In genomic region chr4:185144601-185145240, GRCh38 we compare ENCODE assay signal across 11 cellular contexts. TPM values are rescaled to one million over a fixed set of nuclear protein-coding genes. Genes with fewer than 3 reads are reported as not detected.
DNase-seq lines count a peak whose midpoint lies in the region; ATAC-seq and TF ChIP-seq lines count a peak whose summit lies in the region.
"Had no signal": no experiment of that assay in that cellular context is flagged by ENCODE, and none has a peak within 500 bp of the region (broad histone marks: within the 10 kb centered on the region; RNA-seq: fewer than 3 reads in every experiment).

No MANE protein-coding gene starts in this region.

- no peak overlapping the region for H3K4me3 ChIP-seq in Caco-2 (ENCODE audit: low read depth, low read length)
- no peak overlapping the region for H3K4me3 ChIP-seq in hepatocyte
- H3K4me3 ChIP-seq in retinal pigment epithelial cell (ENCODE audit: low read length), result peak overlapping the region; percentile 74
- H3K4me3 ChIP-seq in mucosa of descending colon, result no peak overlapping the region

- H3K27me3 Mint-ChIP-seq in Caco-2 (ENCODE audit: insufficient read depth, unreplicated experiment) (no peaks in the 10 kb centered on the region), T-helper 17 cell (peaks cover 13% of the 10 kb centered on the region)

- no peak overlapping the region for H3K27ac ChIP-seq in hepatocyte

- TF ChIP-seq CTCF in Caco-2 (IDR thresholded peaks at IDR 0.05; ENCODE audit: insufficient read depth in 1 of 2, low read depth in 1 of 2, low read length in 1 of 2, severe bottlenecking in 1 of 2, unreplicated experiment in 1 of 2), result no peak
- TF ChIP-seq CTCF in hepatocyte (IDR thresholded peaks at IDR 0.05; ENCODE audit: poor library complexity), result no peak
- no peak for TF ChIP-seq CTCF in retinal pigment epithelial cell (conservative IDR thresholded peaks at IDR 0.05; ENCODE audit: low read depth, low read length)
- TF ChIP-seq CTCF in mucosa of descending colon (IDR thresholded peaks at IDR 0.05), result no peak

- BruUV-seq in Caco-2 (replicated peaks; lab: Mats Ljungman, UMichigan), result no TSS peak

- H3K9me3 Mint-ChIP-seq in Caco-2 (ENCODE audit: unreplicated experiment), result no peaks in the 10 kb centered on the region

- peaks cover 26% of the 10 kb centered on the region for H3K36me3 Mint-ChIP-seq in Caco-2 (ENCODE audit: insufficient read depth, unreplicated experiment)
- H3K36me3 Mint-ChIP-seq in T-helper 17 cell (ENCODE audit: low read depth), result no peaks in the 10 kb centered on the region

- peak overlapping the region; percentile 51 for H3K4me2 ChIP-seq in hepatocyte

- H3K9me3 ChIP-seq in Caco-2 (no peaks in the 10 kb centered on the region), T-helper 17 cell (ENCODE audit: control insufficient read depth, low read length, poor library complexity, severe bottlenecking) (no peaks in the 10 kb centered on the region), hepatocyte (ENCODE audit: low read depth) (no peaks in the 10 kb centered on the region), mucosa of descending colon (no peaks in the 10 kb centered on the region)

- CTCF ChIA-PET in Caco-2 (lab: Charles Lee), result no interaction called here

- no peaks in the 10 kb centered on the region for H4K20me1 ChIP-seq in hepatocyte (ENCODE audit: insufficient read depth, poor library complexity, severe bottlenecking)

- ATAC-seq in T-helper 17 cell, result no peak
- ATAC-seq in mucosa of descending colon, result no peak
- ATAC-seq in HG03175 (IDR thresholded peaks at IDR 0.05; ENCODE audit: unreplicated experiment), result no peak

- POLR2A ChIA-PET in Caco-2 (lab: Charles Lee), result no interaction called here

- H3K4me1 Mint-ChIP-seq in Caco-2 (ENCODE audit: low read depth, unreplicated experiment), result no peaks in the 10 kb centered on the region
- peaks cover 12% of the 10 kb centered on the region for H3K4me1 Mint-ChIP-seq in T-helper 17 cell

- H3K27ac Mint-ChIP-seq in Caco-2 (ENCODE audit: unreplicated experiment) (no peak overlapping the region), T-helper 17 cell (no peak overlapping the region)

- intact Hi-C loops in Caco-2 (cut with micrococcal nuclease; ENCODE audit: unreplicated experiment), result loop anchor here (10.0 kb wide), 1 partner anchor 250 kb away; the partner anchor contains the start of genes ANKRD37 and LRP2BP
- intact Hi-C loops in mucosa of descending colon (cut with DNase I, micrococcal nuclease), result no loop called here

- DNase-seq in Caco-2, result no peak
- DNase-seq in T-helper 17 cell, result no peak
- no peak for DNase-seq in hepatocyte (ENCODE audit: low spot score)
- DNase-seq in retinal pigment epithelial cell (ENCODE audit: low read depth), result no peak
- DNase-seq in mucosa of descending colon, result no peak
- DNase-seq in HuH-7 (ENCODE audit: low spot score), result no peak
- no peak for DNase-seq in NOMO-1 treated with dmso at 0.1 percent for 144 hours (lab: John Stamatoyannopoulos, UW; ENCODE audit: unreplicated experiment)
- DNase-seq: activated CD8-positive, alpha-beta memory T cell treated with anti-CD3 and anti-CD28 coated beads, Interleukin-2, amount 50 U/mL, for 48 hours; DMS153; NCI-H146 had no signal

- peaks cover 7% of the 10 kb centered on the region for H3K79me2 ChIP-seq in hepatocyte

- WGBS in hepatocyte (ENCODE audit: low lambda C conversion rate, missing lambda C conversion rate), result 94% methylated on average over 16 of the region's 16 CpGs

- H3K4me3 Mint-ChIP-seq in Caco-2 (ENCODE audit: unreplicated experiment) (peak overlapping the region; percentile 88), T-helper 17 cell (peak overlapping the region; percentile 90)

- H3K9me2 ChIP-seq in hepatocyte (replicated peaks; ENCODE audit: insufficient read depth), result no peaks in the 10 kb centered on the region

- H3K4me1 ChIP-seq in Caco-2 (peaks cover 8% of the 10 kb centered on the region; the same call in 1 of the 2 replicates), hepatocyte (ENCODE audit: insufficient read depth) (no peaks in the 10 kb centered on the region), mucosa of descending colon (ENCODE audit: low read depth) (peaks cover 6% of the 10 kb centered on the region)

- peaks cover 2% of the 10 kb centered on the region for H3K36me3 ChIP-seq in Caco-2 (ENCODE audit: control insufficient read depth, insufficient read depth, low read length)
- H3K36me3 ChIP-seq in hepatocyte (replicated peaks; ENCODE audit: insufficient read depth, low read depth), result no peaks in the 10 kb centered on the region
- H3K36me3 ChIP-seq in mucosa of descending colon (ENCODE audit: low read depth), result no peaks in the 10 kb centered on the region

- no peaks in the 10 kb centered on the region for H3K27me3 ChIP-seq in Caco-2 (replicated peaks; ENCODE audit: control insufficient read depth, insufficient read depth, low read length)
- H3K27me3 ChIP-seq in hepatocyte, result no peaks in the 10 kb centered on the region

- no peak overlapping the region for H2AFZ ChIP-seq in hepatocyte

RNA-seq across cellular contexts. Expression of gene SLC25A4, which starts 1.7 kb away (rescaled TPM):
- total RNA-seq in Caco-2 (2022) (24.1 and 24.6 TPM in 2 replicates), T-helper 17 cell (1 to 10 TPM; 2.7 to 3.3 TPM), hepatocyte (26.6 and 30.7 TPM in 2 replicates), mucosa of descending colon (100 to 1,000 TPM in 1 of 3 donors, 10 to 100 TPM in 2; 30.6 to 115 (median 31.9) TPM)
- polyA plus RNA-seq in hepatocyte, result 86.3 and 92.7 TPM in 2 replicates

RNA-seq across cellular contexts. Expression of gene CFAP97, which starts 59.1 kb away (rescaled TPM):
- total RNA-seq in Caco-2 (2022) (18.0 and 20.3 TPM in 2 replicates), T-helper 17 cell (10 to 100 TPM; 41.9 to 50.0 TPM), hepatocyte (28.5 and 28.9 TPM in 2 replicates), mucosa of descending colon (10 to 100 TPM; 12.4 to 44.3 (median 16.6) TPM)
- 16.5 and 20.2 TPM in 2 replicates for polyA plus RNA-seq in hepatocyte
